13 cellular contexts compared by ENCODE assay signal in the genomic region with DNA sequence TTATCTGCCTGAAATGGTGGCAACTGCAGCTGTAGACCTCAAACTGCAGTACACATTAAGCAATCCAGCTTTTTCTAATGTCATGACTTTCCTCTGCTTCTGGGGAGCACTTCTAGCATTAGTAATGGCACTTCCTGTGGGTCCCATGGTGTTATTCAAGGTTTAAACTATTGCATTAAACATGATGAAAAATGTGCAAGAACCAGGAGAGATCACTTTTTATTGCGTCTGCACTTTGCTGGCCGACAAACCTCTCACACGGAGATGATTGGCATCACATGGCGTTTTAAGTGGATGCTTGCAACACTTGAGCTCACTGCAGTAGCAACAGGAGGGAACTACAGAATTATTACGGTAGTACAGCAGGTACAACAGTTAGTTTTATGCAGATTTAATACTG.
DNase-seq lines count a peak whose midpoint lies in the region; ATAC-seq and TF ChIP-seq lines count a peak whose summit lies in the region.
"Had no signal": no experiment of that assay in that cellular context is flagged by ENCODE, and none has a peak within 500 bp of the region (broad histone marks: within the 10 kb centered on the region; RNA-seq: fewer than 3 reads in every experiment).

No MANE protein-coding gene starts in this region.

- no peak overlapping the region for H3K27ac ChIP-seq in cardiac muscle cell

- H3K4me3 ChIP-seq in cardiac muscle cell (no peak overlapping the region), astrocyte of the spinal cord (ENCODE audit: low read depth, low read length) (no peak overlapping the region)

- H3K27me3 ChIP-seq in cardiac muscle cell = no peaks in the 10 kb centered on the region

- H3K4me1 ChIP-seq in cardiac muscle cell (ENCODE audit: low read depth) = peaks cover 5% of the 10 kb centered on the region

- DNase-seq in cardiac muscle cell (ENCODE audit: low read depth in 1 of 2, low spot score in 1 of 2) (peak; percentile 49 to 61), Right ventricle myocardium inferior (ENCODE audit: missing footprints) (no peak), NCI-H187 (lab: John Stamatoyannopoulos, UW) (peak; percentile 33 to 49), astrocyte of the spinal cord (ENCODE audit: low read depth, low spot score) (peak; percentile 58), stromal cell of bone marrow (ENCODE audit: low read depth) (peak; percentile 30), iPS-NIHi7 (ENCODE audit: extremely low spot score) (no peak), DMS153 treated with DMSO at 0.1 percent for 48 hours (lab: John Stamatoyannopoulos, UW; ENCODE audit: unreplicated experiment) (no peak)
- DNase-seq: amygdala, H9, KBM-7, NCI-H748 treated with DMSO at 0.1 percent for 48 hours, T-helper 2 cell had no signal

- intact Hi-C loops in Right ventricle myocardium inferior (cut with DNase I) = no loop called here

- in situ Hi-C loops in astrocyte of the spinal cord (cut with HindIII; ENCODE audit: low sequenced_read_pairs) = no loop called here

- no peaks in the 10 kb centered on the region for H3K9me3 ChIP-seq in cardiac muscle cell (ENCODE audit: low read depth)

- no peak for ATAC-seq in Right ventricle myocardium inferior
- ATAC-seq in GM21529 (IDR thresholded peaks at IDR 0.05; ENCODE audit: unreplicated experiment) = no peak

- no peaks in the 10 kb centered on the region for H3K36me3 ChIP-seq in cardiac muscle cell

- no peak for TF ChIP-seq CTCF in cardiac muscle cell (IDR thresholded peaks at IDR 0.05; ENCODE audit: low read depth, low read length)
- TF ChIP-seq CTCF in astrocyte of the spinal cord (IDR thresholded peaks at IDR 0.05; ENCODE audit: low read depth, low read length) = no peak

Comparison
In these comparisons a context has a peak if more than half of its experiments do, and no peak if none do; other contexts are left out.
1. DNase-seq: peak in cardiac muscle cell (2 of 2), NCI-H187 (2 of 2), astrocyte of the spinal cord (single experiment) and stromal cell of bone marrow (single experiment); none in Right ventricle myocardium inferior (single experiment), iPS-NIHi7 (single experiment) and DMS153 treated with DMSO at 0.1 percent for 48 hours (single experiment).